2 cellular contexts compared by ENCODE assay signal in the genomic region with DNA sequence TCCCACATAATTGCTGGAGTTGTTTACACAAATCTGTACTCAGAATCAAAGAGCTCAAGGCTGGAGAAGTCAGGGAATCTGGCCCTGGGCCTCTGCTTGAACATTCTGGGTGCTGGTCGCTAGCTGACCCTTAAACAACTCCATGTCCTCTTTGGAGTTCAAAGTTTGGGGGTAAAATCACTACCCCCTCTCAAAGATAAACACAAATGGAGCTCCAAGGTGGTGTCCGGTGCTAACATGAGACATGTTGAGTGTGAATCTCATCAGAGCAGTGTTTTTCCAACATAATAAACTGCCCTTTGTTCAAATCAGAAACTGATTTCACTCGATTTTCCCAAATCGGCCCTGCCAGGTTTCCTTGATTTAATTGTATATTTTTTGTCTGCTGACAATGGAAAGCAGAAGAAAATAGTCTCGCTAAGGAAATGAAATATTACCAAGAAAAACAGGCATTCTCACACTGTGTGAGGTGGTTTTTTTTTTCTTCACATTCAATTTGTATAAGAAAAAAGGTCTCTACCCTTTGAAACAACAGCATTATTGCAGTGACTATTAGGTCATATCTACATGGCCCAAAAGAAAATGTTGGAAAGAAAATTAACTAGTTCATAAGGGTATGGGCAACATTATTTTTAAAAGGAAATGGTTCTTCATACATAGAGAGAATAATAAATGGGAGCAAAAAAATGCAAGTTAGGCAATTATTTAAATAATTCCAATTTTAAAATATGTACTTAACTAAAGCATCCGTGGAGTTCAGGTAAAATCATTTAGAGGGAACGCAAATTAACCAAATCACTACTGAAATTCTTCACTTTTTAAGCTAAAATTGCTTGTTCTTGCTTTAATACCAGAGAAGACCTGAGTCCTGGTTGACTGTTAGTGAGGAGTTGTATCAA.
TF ChIP-seq lines count a peak whose summit lies in the region.

No MANE protein-coding gene starts in this region.

TF ChIP-seq in K562, 482 proteins besides CTCF, POLR2A, EP300 and RAD21 (continued from another document):
- TF ChIP-seq, protein P1, sequence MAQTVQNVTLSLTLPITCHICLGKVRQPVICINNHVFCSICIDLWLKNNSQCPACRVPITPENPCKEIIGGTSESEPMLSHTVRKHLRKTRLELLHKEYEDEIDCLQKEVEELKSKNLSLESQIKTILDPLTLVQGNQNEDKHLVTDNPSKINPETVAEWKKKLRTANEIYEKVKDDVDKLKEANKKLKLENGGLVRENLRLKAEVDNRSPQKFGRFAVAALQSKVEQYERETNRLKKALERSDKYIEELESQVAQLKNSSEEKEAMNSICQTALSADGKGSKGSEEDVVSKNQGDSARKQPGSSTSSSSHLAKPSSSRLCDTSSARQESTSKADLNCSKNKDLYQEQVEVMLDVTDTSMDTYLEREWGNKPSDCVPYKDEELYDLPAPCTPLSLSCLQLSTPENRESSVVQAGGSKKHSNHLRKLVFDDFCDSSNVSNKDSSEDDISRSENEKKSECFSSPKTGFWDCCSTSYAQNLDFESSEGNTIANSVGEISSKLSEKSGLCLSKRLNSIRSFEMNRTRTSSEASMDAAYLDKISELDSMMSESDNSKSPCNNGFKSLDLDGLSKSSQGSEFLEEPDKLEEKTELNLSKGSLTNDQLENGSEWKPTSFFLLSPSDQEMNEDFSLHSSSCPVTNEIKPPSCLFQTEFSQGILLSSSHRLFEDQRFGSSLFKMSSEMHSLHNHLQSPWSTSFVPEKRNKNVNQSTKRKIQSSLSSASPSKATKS (CRISPR knock-in tag; IDR thresholded peaks at IDR 0.05): no peak
- TF ChIP-seq ZNF316 (IDR thresholded peaks at IDR 0.05) (peak; percentile 77), ZNF24 (IDR thresholded peaks at IDR 0.05) (no peak), FOS (IDR thresholded peaks at IDR 0.05; ENCODE audit: extremely low read depth, insufficient read length) (no peak), C11orf30 (IDR thresholded peaks at IDR 0.05; ENCODE audit: low read depth) (peak; percentile 48; the same call in 1 of the 2 replicates), HNRNPLL (IDR thresholded peaks at IDR 0.05; ENCODE audit: low read depth, low read length, poor library complexity, severe bottlenecking) (no peak)
- TF ChIP-seq, protein P2, sequence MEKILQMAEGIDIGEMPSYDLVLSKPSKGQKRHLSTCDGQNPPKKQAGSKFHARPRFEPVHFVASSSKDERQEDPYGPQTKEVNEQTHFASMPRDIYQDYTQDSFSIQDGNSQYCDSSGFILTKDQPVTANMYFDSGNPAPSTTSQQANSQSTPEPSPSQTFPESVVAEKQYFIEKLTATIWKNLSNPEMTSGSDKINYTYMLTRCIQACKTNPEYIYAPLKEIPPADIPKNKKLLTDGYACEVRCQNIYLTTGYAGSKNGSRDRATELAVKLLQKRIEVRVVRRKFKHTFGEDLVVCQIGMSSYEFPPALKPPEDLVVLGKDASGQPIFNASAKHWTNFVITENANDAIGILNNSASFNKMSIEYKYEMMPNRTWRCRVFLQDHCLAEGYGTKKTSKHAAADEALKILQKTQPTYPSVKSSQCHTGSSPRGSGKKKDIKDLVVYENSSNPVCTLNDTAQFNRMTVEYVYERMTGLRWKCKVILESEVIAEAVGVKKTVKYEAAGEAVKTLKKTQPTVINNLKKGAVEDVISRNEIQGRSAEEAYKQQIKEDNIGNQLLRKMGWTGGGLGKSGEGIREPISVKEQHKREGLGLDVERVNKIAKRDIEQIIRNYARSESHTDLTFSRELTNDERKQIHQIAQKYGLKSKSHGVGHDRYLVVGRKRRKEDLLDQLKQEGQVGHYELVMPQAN (IDR thresholded peaks at IDR 0.05; ENCODE audit: borderline replicate concordance): no peak

TF ChIP-seq in HepG2, 621 proteins besides CTCF, POLR2A, EP300 and RAD21 (continued from another document and continues in another):
- TF ChIP-seq, protein P3, sequence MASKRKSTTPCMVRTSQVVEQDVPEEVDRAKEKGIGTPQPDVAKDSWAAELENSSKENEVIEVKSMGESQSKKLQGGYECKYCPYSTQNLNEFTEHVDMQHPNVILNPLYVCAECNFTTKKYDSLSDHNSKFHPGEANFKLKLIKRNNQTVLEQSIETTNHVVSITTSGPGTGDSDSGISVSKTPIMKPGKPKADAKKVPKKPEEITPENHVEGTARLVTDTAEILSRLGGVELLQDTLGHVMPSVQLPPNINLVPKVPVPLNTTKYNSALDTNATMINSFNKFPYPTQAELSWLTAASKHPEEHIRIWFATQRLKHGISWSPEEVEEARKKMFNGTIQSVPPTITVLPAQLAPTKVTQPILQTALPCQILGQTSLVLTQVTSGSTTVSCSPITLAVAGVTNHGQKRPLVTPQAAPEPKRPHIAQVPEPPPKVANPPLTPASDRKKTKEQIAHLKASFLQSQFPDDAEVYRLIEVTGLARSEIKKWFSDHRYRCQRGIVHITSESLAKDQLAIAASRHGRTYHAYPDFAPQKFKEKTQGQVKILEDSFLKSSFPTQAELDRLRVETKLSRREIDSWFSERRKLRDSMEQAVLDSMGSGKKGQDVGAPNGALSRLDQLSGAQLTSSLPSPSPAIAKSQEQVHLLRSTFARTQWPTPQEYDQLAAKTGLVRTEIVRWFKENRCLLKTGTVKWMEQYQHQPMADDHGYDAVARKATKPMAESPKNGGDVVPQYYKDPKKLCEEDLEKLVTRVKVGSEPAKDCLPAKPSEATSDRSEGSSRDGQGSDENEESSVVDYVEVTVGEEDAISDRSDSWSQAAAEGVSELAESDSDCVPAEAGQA (IDR thresholded peaks at IDR 0.05; ENCODE audit: low read depth): no peak
- TF ChIP-seq, protein P3 (CRISPR knock-in tag; IDR thresholded peaks at IDR 0.05; ENCODE audit: borderline replicate concordance): no peak
- TF ChIP-seq, protein P4, sequence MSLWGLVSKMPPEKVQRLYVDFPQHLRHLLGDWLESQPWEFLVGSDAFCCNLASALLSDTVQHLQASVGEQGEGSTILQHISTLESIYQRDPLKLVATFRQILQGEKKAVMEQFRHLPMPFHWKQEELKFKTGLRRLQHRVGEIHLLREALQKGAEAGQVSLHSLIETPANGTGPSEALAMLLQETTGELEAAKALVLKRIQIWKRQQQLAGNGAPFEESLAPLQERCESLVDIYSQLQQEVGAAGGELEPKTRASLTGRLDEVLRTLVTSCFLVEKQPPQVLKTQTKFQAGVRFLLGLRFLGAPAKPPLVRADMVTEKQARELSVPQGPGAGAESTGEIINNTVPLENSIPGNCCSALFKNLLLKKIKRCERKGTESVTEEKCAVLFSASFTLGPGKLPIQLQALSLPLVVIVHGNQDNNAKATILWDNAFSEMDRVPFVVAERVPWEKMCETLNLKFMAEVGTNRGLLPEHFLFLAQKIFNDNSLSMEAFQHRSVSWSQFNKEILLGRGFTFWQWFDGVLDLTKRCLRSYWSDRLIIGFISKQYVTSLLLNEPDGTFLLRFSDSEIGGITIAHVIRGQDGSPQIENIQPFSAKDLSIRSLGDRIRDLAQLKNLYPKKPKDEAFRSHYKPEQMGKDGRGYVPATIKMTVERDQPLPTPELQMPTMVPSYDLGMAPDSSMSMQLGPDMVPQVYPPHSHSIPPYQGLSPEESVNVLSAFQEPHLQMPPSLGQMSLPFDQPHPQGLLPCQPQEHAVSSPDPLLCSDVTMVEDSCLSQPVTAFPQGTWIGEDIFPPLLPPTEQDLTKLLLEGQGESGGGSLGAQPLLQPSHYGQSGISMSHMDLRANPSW (CRISPR knock-in tag; IDR thresholded peaks at IDR 0.05; ENCODE audit: borderline replicate concordance): no peak
- TF ChIP-seq KDM6A (CRISPR knock-in tag; IDR thresholded peaks at IDR 0.05; ENCODE audit: low read depth) (peak; percentile 84), NR2C2 (CRISPR knock-in tag; IDR thresholded peaks at IDR 0.05; ENCODE audit: borderline replicate concordance) (peak; percentile 30; the same call in 1 of the 2 replicates), ZNF570 (CRISPR knock-in tag; IDR thresholded peaks at IDR 0.05; ENCODE audit: borderline replicate concordance) (no peak), KLF16 (CRISPR knock-in tag; IDR thresholded peaks at IDR 0.05) (0 out of 4 replicates have a peak, but pooled peaks of 1 of the 2 experiments have one; percentile 48), ZKSCAN1 (IDR thresholded peaks at IDR 0.05; ENCODE audit: low read length) (no peak), TBX2 (CRISPR knock-in tag; IDR thresholded peaks at IDR 0.05; ENCODE audit: borderline replicate concordance) (peak; percentile 78), SOX5 (CRISPR knock-in tag; IDR thresholded peaks at IDR 0.05; ENCODE audit: borderline replicate concordance) (peak; percentile 63; the same call in 1 of the 2 replicates), FOXA1 (IDR thresholded peaks at IDR 0.05) (no peak), FOXA1 (CRISPR knock-in tag; IDR thresholded peaks at IDR 0.05) (peak; percentile 78), MIXL1 (CRISPR knock-in tag; IDR thresholded peaks at IDR 0.05) (peak; percentile 93), NCOA2 (CRISPR knock-in tag; IDR thresholded peaks at IDR 0.05) (peak; percentile 85), NR2F6 (IDR thresholded peaks at IDR 0.05) (peak; percentile 83), NR2F6 (CRISPR knock-in tag; IDR thresholded peaks at IDR 0.05) (peak; percentile 75), MLLT10 (CRISPR knock-in tag; IDR thresholded peaks at IDR 0.05) (no peak), ISL2 (CRISPR knock-in tag; IDR thresholded peaks at IDR 0.05) (peak; percentile 93), DPF2 (CRISPR knock-in tag; IDR thresholded peaks at IDR 0.05; ENCODE audit: borderline replicate concordance, low read depth) (0 out of 2 replicates have a peak, but pooled peaks have one; percentile 66)
- TF ChIP-seq, protein P5, sequence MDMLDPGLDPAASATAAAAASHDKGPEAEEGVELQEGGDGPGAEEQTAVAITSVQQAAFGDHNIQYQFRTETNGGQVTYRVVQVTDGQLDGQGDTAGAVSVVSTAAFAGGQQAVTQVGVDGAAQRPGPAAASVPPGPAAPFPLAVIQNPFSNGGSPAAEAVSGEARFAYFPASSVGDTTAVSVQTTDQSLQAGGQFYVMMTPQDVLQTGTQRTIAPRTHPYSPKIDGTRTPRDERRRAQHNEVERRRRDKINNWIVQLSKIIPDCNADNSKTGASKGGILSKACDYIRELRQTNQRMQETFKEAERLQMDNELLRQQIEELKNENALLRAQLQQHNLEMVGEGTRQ (IDR thresholded peaks at IDR 0.05; ENCODE audit: low read depth, low read length): no peak
- TF ChIP-seq, protein P5 (CRISPR knock-in tag; IDR thresholded peaks at IDR 0.05; ENCODE audit: borderline replicate concordance): no peak
- TF ChIP-seq, protein P6, sequence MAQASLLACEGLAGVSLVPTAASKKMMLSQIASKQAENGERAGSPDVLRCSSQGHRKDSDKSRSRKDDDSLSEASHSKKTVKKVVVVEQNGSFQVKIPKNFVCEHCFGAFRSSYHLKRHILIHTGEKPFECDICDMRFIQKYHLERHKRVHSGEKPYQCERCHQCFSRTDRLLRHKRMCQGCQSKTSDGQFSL (CRISPR knock-in tag; IDR thresholded peaks at IDR 0.05): no peak
- TF ChIP-seq, protein P7, sequence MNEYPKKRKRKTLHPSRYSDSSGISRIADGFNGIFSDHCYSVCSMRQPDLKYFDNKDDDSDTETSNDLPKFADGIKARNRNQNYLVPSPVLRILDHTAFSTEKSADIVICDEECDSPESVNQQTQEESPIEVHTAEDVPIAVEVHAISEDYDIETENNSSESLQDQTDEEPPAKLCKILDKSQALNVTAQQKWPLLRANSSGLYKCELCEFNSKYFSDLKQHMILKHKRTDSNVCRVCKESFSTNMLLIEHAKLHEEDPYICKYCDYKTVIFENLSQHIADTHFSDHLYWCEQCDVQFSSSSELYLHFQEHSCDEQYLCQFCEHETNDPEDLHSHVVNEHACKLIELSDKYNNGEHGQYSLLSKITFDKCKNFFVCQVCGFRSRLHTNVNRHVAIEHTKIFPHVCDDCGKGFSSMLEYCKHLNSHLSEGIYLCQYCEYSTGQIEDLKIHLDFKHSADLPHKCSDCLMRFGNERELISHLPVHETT (CRISPR knock-in tag; conservative IDR thresholded peaks at IDR 0.05): no peak
- TF ChIP-seq, protein P8, sequence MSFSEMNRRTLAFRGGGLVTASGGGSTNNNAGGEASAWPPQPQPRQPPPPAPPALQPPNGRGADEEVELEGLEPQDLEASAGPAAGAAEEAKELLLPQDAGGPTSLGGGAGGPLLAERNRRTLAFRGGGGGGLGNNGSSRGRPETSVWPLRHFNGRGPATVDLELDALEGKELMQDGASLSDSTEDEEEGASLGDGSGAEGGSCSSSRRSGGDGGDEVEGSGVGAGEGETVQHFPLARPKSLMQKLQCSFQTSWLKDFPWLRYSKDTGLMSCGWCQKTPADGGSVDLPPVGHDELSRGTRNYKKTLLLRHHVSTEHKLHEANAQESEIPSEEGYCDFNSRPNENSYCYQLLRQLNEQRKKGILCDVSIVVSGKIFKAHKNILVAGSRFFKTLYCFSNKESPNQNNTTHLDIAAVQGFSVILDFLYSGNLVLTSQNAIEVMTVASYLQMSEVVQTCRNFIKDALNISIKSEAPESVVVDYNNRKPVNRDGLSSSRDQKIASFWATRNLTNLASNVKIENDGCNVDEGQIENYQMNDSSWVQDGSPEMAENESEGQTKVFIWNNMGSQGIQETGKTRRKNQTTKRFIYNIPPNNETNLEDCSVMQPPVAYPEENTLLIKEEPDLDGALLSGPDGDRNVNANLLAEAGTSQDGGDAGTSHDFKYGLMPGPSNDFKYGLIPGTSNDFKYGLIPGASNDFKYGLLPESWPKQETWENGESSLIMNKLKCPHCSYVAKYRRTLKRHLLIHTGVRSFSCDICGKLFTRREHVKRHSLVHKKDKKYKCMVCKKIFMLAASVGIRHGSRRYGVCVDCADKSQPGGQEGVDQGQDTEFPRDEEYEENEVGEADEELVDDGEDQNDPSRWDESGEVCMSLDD (CRISPR knock-in tag; IDR thresholded peaks at IDR 0.05; ENCODE audit: borderline replicate concordance): peak; percentile 28; the same call in 1 of the 2 replicates
